ENCODE assay signal across 23 cellular contexts in genomic region chr14:71096947-71097346, GRCh38.
DNase-seq lines count a peak whose midpoint lies in the region; ATAC-seq, FAIRE-seq and TF ChIP-seq lines count a peak whose summit lies in the region.
"Had no signal": no experiment of that assay in that cellular context is flagged by ENCODE, and none has a peak within 500 bp of the region (broad histone marks: within the 10 kb centered on the region; RNA-seq: fewer than 3 reads in every experiment).

No MANE protein-coding gene starts in this region.

- no peaks in the 10 kb centered on the region for H3K9me3 Mint-ChIP-seq in CD4-positive, alpha-beta T cell
- no peaks in the 10 kb centered on the region for H3K9me3 Mint-ChIP-seq in central memory CD8-positive, alpha-beta T cell
- peaks cover 3% of the 10 kb centered on the region for H3K9me3 Mint-ChIP-seq in activated T-helper 17 cell treated with anti-CD3 and anti-CD28 coated beads, Interleukin-2, amount 50 U/mL, for 72 hours

- H3K4me1 Mint-ChIP-seq in CD4-positive, alpha-beta T cell (ENCODE audit: low read depth), result peaks cover 25% of the 10 kb centered on the region
- peaks cover 35% of the 10 kb centered on the region for H3K4me1 Mint-ChIP-seq in central memory CD8-positive, alpha-beta T cell
- peaks cover 11% of the 10 kb centered on the region for H3K4me1 Mint-ChIP-seq in activated T-helper 17 cell treated with anti-CD3 and anti-CD28 coated beads, Interleukin-2, amount 50 U/mL, for 72 hours
- H3K4me1 Mint-ChIP-seq: CD14-positive monocyte had no signal

- POLR2A ChIA-PET in CD4-positive, alpha-beta T cell (lab: Charles Lee), result no interaction called here

- no peak for TF ChIP-seq POLR2A in GM12891 (IDR thresholded peaks at IDR 0.05; ENCODE audit: low read depth, low read length)
- no peak for TF ChIP-seq POLR2A in vagina (IDR thresholded peaks at IDR 0.05)

- no peak for TF ChIP-seq CTCF in CD4-positive, alpha-beta T cell (IDR thresholded peaks at IDR 0.05)
- no peak for TF ChIP-seq CTCF in vagina (IDR thresholded peaks at IDR 0.05)

- no peaks in the 10 kb centered on the region for H3K27me3 Mint-ChIP-seq in CD4-positive, alpha-beta T cell
- no peaks in the 10 kb centered on the region for H3K27me3 Mint-ChIP-seq in central memory CD8-positive, alpha-beta T cell
- no peaks in the 10 kb centered on the region for H3K27me3 Mint-ChIP-seq in activated T-helper 17 cell treated with anti-CD3 and anti-CD28 coated beads, Interleukin-2, amount 50 U/mL, for 72 hours
- H3K27me3 Mint-ChIP-seq: CD4-positive, alpha-beta memory T cell had no signal

- intact Hi-C loops in CD4-positive, alpha-beta T cell (cut with DNase I, micrococcal nuclease), result no loop called here
- intact Hi-C loops in vagina (cut with DNase I), result no loop called here

- H3K27ac ChIP-seq in CD4-positive, alpha-beta T cell (ENCODE audit: low read depth, low read length), result no peak overlapping the region
- H3K27ac ChIP-seq in vagina, result no peak overlapping the region
- H3K27ac ChIP-seq: A549; BLaER1 treated with 17β-estradiol and CSF1 and Interleukin-3, amounts not matched to agents 10 nM and 100 nM had no signal

- peaks cover 0 to 11% of the 10 kb centered on the region in 2 donors for H3K36me3 ChIP-seq in vagina

- DNase-seq in CD4-positive, alpha-beta T cell, result no peak
- DNase-seq in GM12891 (ENCODE audit: insufficient read length, low spot score), result no peak
- no peak for DNase-seq in HTR-8/SVneo (ENCODE audit: insufficient read length, low spot score)
- no peak for DNase-seq in central memory CD8-positive, alpha-beta T cell (ENCODE audit: low spot score in 2 of 2)
- no peak for DNase-seq in vagina (ENCODE audit: extremely low spot score in 2 of 2)
- DNase-seq: 8988T; ACHN; AML-193; BE2C; Caco-2; CD4-positive, alpha-beta memory T cell; DMS153; DND-41; GOT3; H7; HCEC 1CT had no signal

- ATAC-seq in CD4-positive, alpha-beta T cell (ENCODE audit: poor library complexity), result no peak
- no peak for ATAC-seq in central memory CD8-positive, alpha-beta T cell (replicated peaks; ENCODE audit: extremely low read depth, poor library complexity, severe bottlenecking)
- ATAC-seq in esophagus mucosa, result no peak
- ATAC-seq in activated T-helper 17 cell treated with anti-CD3 and anti-CD28 coated beads, Interleukin-2, amount 50 U/mL, for 72 hours (replicated peaks), result no peak
- no peak for ATAC-seq in HG03571 (IDR thresholded peaks at IDR 0.05; ENCODE audit: unreplicated experiment)
- ATAC-seq: A549 had no signal

- peaks cover 7% of the 10 kb centered on the region for H3K9me3 ChIP-seq in CD4-positive, alpha-beta T cell (ENCODE audit: control insufficient read depth, low read length)
- H3K9me3 ChIP-seq in vagina, result no peaks in the 10 kb centered on the region
- H3K9me3 ChIP-seq: A549, BE2C, Caco-2 had no signal

- peak overlapping the region; percentile 64 for H3K27ac Mint-ChIP-seq in CD4-positive, alpha-beta T cell
- H3K27ac Mint-ChIP-seq in central memory CD8-positive, alpha-beta T cell (ENCODE audit: low read depth), result peak overlapping the region; percentile 4
- H3K27ac Mint-ChIP-seq in activated T-helper 17 cell treated with anti-CD3 and anti-CD28 coated beads, Interleukin-2, amount 50 U/mL, for 72 hours, result no peak overlapping the region

- CTCF ChIA-PET in CD4-positive, alpha-beta T cell (lab: Charles Lee), result interaction anchor here (1.8 kb wide), 1 partner anchor 9 kb away, joined by 5 read pairs; no protein-coding TSS in a partner anchor

- peaks cover 96% of the 10 kb centered on the region for H3K36me3 Mint-ChIP-seq in CD4-positive, alpha-beta T cell (ENCODE audit: low read depth)
- H3K36me3 Mint-ChIP-seq in central memory CD8-positive, alpha-beta T cell (ENCODE audit: insufficient read depth), result peaks cover 21% of the 10 kb centered on the region
- H3K36me3 Mint-ChIP-seq in activated T-helper 17 cell treated with anti-CD3 and anti-CD28 coated beads, Interleukin-2, amount 50 U/mL, for 72 hours (ENCODE audit: low read depth), result peaks cover 79% of the 10 kb centered on the region

- no peak overlapping the region for H3K4me3 Mint-ChIP-seq in CD4-positive, alpha-beta T cell
- H3K4me3 Mint-ChIP-seq in central memory CD8-positive, alpha-beta T cell, result no peak overlapping the region
- no peak overlapping the region for H3K4me3 Mint-ChIP-seq in activated T-helper 17 cell treated with anti-CD3 and anti-CD28 coated beads, Interleukin-2, amount 50 U/mL, for 72 hours
- H3K4me3 Mint-ChIP-seq: CD14-positive monocyte; CD4-positive, alpha-beta memory T cell had no signal

- no peak overlapping the region for H3K4me3 ChIP-seq in vagina
- H3K4me3 ChIP-seq: A549; BLaER1 treated with 17β-estradiol and CSF1 and Interleukin-3, amounts not matched to agents 10 nM and 100 nM had no signal

- FAIRE-seq in GM12891 (lab: Jason Lieb, UNC) (peak; percentile 54), HTR-8/SVneo (lab: Jason Lieb, UNC) (peak; percentile 76)
- FAIRE-seq: G401.6 had no signal

- no peaks in the 10 kb centered on the region for H3K4me1 ChIP-seq in vagina
- H3K4me1 ChIP-seq: BE2C had no signal

- no peaks in the 10 kb centered on the region for H3K27me3 ChIP-seq in CD4-positive, alpha-beta T cell (ENCODE audit: control insufficient read depth, insufficient read depth, low read length)
- H3K27me3 ChIP-seq in vagina, result no peaks in the 10 kb centered on the region
- H3K27me3 ChIP-seq: BE2C; BLaER1 treated with 17β-estradiol and CSF1 and Interleukin-3, amounts not matched to agents 10 nM and 100 nM had no signal

TF ChIP-seq in GM12891, 5 proteins besides CTCF, POLR2A, EP300 and RAD21:
- no peak for TF ChIP-seq SPI1 (IDR thresholded peaks at IDR 0.05; ENCODE audit: low read depth, low read length)
- TF ChIP-seq POLR2AphosphoS5 (IDR thresholded peaks at IDR 0.05; ENCODE audit: low read depth, low read length), result no peak
- TF ChIP-seq TAF1 (IDR thresholded peaks at IDR 0.05; ENCODE audit: low read depth, low read length), result no peak
- no peak for TF ChIP-seq PAX5 (IDR thresholded peaks at IDR 0.05; ENCODE audit: insufficient read depth, low read length, severe bottlenecking)
- TF ChIP-seq POU2F2 (IDR thresholded peaks at IDR 0.05; ENCODE audit: low read depth, low read length), result no peak
